Comparison of ENCODE assay signal across 22 cellular contexts in genomic region chr11:7332451-7332850, GRCh38.
"Had no signal": no experiment of that assay in that cellular context is flagged by ENCODE, and none has a peak within 500 bp of the region (broad histone marks: within the 10 kb centered on the region; RNA-seq: fewer than 3 reads in every experiment).

No MANE protein-coding gene starts in this region.

- DNase-seq: effector CD4-positive, alpha-beta T cell; foreskin fibroblast; gastrocnemius medialis; head of caudate nucleus; kidney; natural killer cell; occipital lobe; ovary; posterior cingulate gyrus; psoas muscle; right cardiac atrium; sigmoid colon; stimulated activated CD4-positive, alpha-beta T cell treated with anti-CD3 and anti-CD28 coated beads, Interleukin-2, amount 100 ng/mL, for 24 hours; stimulated activated CD4-positive, alpha-beta T cell treated with anti-CD3 and anti-CD28 coated beads, Interleukin-4, amount 100 ng/mL, for 24 hours; stimulated activated naive CD4-positive, alpha-beta T cell treated with Interleukin-2 at 50 U/mL for 16 hours; stomach; thyroid gland had no signal

- H3K4me2 ChIP-seq: hepatocyte had no signal

- H3K4me3 ChIP-seq: dorsolateral prefrontal cortex, gastrocnemius medialis, hepatocyte, lung, ovary, psoas muscle, sigmoid colon, stomach, thyroid gland, vagina had no signal

- H2AFZ ChIP-seq: hepatocyte had no signal

- H3K27ac ChIP-seq: gastrocnemius medialis, hepatocyte, ovary, psoas muscle, sigmoid colon, stomach, thyroid gland, vagina had no signal

- H3K27me3 ChIP-seq: dorsolateral prefrontal cortex, gastrocnemius medialis, hepatocyte, ovary, sigmoid colon, stomach, thyroid gland, vagina had no signal

- H3K79me2 ChIP-seq: hepatocyte had no signal

- H3K9me3 ChIP-seq: gastrocnemius medialis, ovary, sigmoid colon, thyroid gland, vagina had no signal

- ATAC-seq: gastrocnemius medialis; natural killer cell; psoas muscle; right cardiac atrium; stimulated activated effector memory CD8-positive, alpha-beta T cell treated with anti-CD3 and anti-CD28 coated beads, Interleukin-12 subunit alpha, Interleukin-12 subunit beta, amount 100 ng/mL, for 72 hours had no signal

- H3K4me1 ChIP-seq: gastrocnemius medialis, psoas muscle, sigmoid colon, stomach, thyroid gland, vagina had no signal

- H3K36me3 ChIP-seq: gastrocnemius medialis, ovary, sigmoid colon, stomach, thyroid gland, vagina had no signal
